1 cellular context compared by ENCODE assay signal in genomic region chr5:134964359-134965270, GRCh38.
TF ChIP-seq lines count a peak whose summit lies in the region.

No MANE protein-coding gene starts in this region.

TF ChIP-seq in HepG2, 621 proteins besides CTCF, POLR2A, EP300 and RAD21 (continued from another document and continues in another):
- TF ChIP-seq REST (IDR thresholded peaks at IDR 0.05; ENCODE audit: borderline replicate concordance in 1 of 2, low read depth in 1 of 2, low read length in 2 of 2), result 0 out of 4 replicates have a peak, but pooled peaks of 1 of the 2 experiments have one; percentile 11
- TF ChIP-seq PHF5A (CRISPR knock-in tag; IDR thresholded peaks at IDR 0.05; ENCODE audit: low read depth, unreplicated experiment), result no peak
- TF ChIP-seq TMF1 (CRISPR knock-in tag; IDR thresholded peaks at IDR 0.05; ENCODE audit: low read depth), result no peak
- TF ChIP-seq MIER3 (CRISPR knock-in tag; IDR thresholded peaks at IDR 0.05; ENCODE audit: borderline replicate concordance), result no peak
- no peak for TF ChIP-seq KDM2A (CRISPR knock-in tag; IDR thresholded peaks at IDR 0.05; ENCODE audit: borderline replicate concordance, low read depth)
- no peak for TF ChIP-seq ZNF496 (CRISPR knock-in tag; IDR thresholded peaks at IDR 0.05; ENCODE audit: insufficient replicate concordance)
- no peak for TF ChIP-seq IRF9 (CRISPR knock-in tag; IDR thresholded peaks at IDR 0.05; ENCODE audit: borderline replicate concordance)
- no peak for TF ChIP-seq PCBP2 (optimal IDR thresholded peaks at IDR 0.05; ENCODE audit: low read depth, low read length, poor library complexity, severe bottlenecking)
- no peak for TF ChIP-seq NBN (conservative IDR thresholded peaks at IDR 0.05)
- TF ChIP-seq ZNF768 (CRISPR knock-in tag; IDR thresholded peaks at IDR 0.05), result no peak
- TF ChIP-seq RFX1 (IDR thresholded peaks at IDR 0.05), result no peak
- no peak for TF ChIP-seq ZFY (CRISPR knock-in tag; IDR thresholded peaks at IDR 0.05)
- TF ChIP-seq TBX2 (CRISPR knock-in tag; IDR thresholded peaks at IDR 0.05; ENCODE audit: borderline replicate concordance), result 0 out of 2 replicates have a peak, but pooled peaks have one; percentile 33
- peak; percentile 64; the same call in 1 of the 2 replicates for TF ChIP-seq GATAD2A (CRISPR knock-in tag; IDR thresholded peaks at IDR 0.05)
- no peak for TF ChIP-seq DNMT3B (CRISPR knock-in tag; conservative IDR thresholded peaks at IDR 0.05)
- TF ChIP-seq SOX13 (IDR thresholded peaks at IDR 0.05), result peak; percentile 51; the same call in 1 of the 2 replicates
- peak in 1 of 2 experiments; percentile 80; a peak in 2 of 4 replicates for TF ChIP-seq SOX13 (CRISPR knock-in tag; conservative IDR thresholded peaks at IDR 0.05 in 1 of 2, IDR thresholded peaks at IDR 0.05 in 1 of 2)
- TF ChIP-seq FOXP4 (CRISPR knock-in tag; IDR thresholded peaks at IDR 0.05), result peak; percentile 55; the same call in 1 of the 2 replicates
- TF ChIP-seq SOX6 (IDR thresholded peaks at IDR 0.05), result no peak
- TF ChIP-seq SOX6 (CRISPR knock-in tag; IDR thresholded peaks at IDR 0.05), result peak; percentile 83
- no peak for TF ChIP-seq ZNF224 (CRISPR knock-in tag; IDR thresholded peaks at IDR 0.05)
- TF ChIP-seq ZNF547 (CRISPR knock-in tag; IDR thresholded peaks at IDR 0.05), result no peak
- TF ChIP-seq MZF1 (CRISPR knock-in tag; IDR thresholded peaks at IDR 0.05; ENCODE audit: borderline replicate concordance), result no peak
- no peak for TF ChIP-seq FOXO4 (CRISPR knock-in tag; conservative IDR thresholded peaks at IDR 0.05)
- TF ChIP-seq ZNF781 (CRISPR knock-in tag; IDR thresholded peaks at IDR 0.05; ENCODE audit: borderline replicate concordance, not compliant biosample characterization), result peak; percentile 15
- TF ChIP-seq ZFP37 (CRISPR knock-in tag; IDR thresholded peaks at IDR 0.05; ENCODE audit: borderline replicate concordance), result no peak
- peak; percentile 90 for TF ChIP-seq HMG20B (CRISPR knock-in tag; conservative IDR thresholded peaks at IDR 0.05)
- peak; percentile 64 for TF ChIP-seq NFIC (IDR thresholded peaks at IDR 0.05; ENCODE audit: low read length)
- peak; percentile 65; the same call in 1 of the 2 replicates for TF ChIP-seq FOXA3 (CRISPR knock-in tag; IDR thresholded peaks at IDR 0.05)
- TF ChIP-seq CC2D1A (CRISPR knock-in tag; IDR thresholded peaks at IDR 0.05), result no peak
- TF ChIP-seq ZSCAN5A (CRISPR knock-in tag; IDR thresholded peaks at IDR 0.05; ENCODE audit: borderline replicate concordance), result no peak
- TF ChIP-seq ZNF296 (CRISPR knock-in tag; conservative IDR thresholded peaks at IDR 0.05), result no peak
- no peak for TF ChIP-seq BORCS8-MEF2B (CRISPR knock-in tag; IDR thresholded peaks at IDR 0.05)
- no peak for TF ChIP-seq ZBTB1 (CRISPR knock-in tag; IDR thresholded peaks at IDR 0.05; ENCODE audit: borderline replicate concordance)
- no peak for TF ChIP-seq THAP8 (CRISPR knock-in tag; IDR thresholded peaks at IDR 0.05; ENCODE audit: borderline replicate concordance)
- no peak for TF ChIP-seq KIAA2018 (CRISPR knock-in tag; IDR thresholded peaks at IDR 0.05; ENCODE audit: borderline replicate concordance)
- TF ChIP-seq SNAPC5 (CRISPR knock-in tag; IDR thresholded peaks at IDR 0.05; ENCODE audit: borderline replicate concordance), result no peak
- TF ChIP-seq XRCC5 (optimal IDR thresholded peaks at IDR 0.05; ENCODE audit: low read length), result no peak
- no peak for TF ChIP-seq SIX4 (CRISPR knock-in tag; IDR thresholded peaks at IDR 0.05)
- no peak for TF ChIP-seq NONO (IDR thresholded peaks at IDR 0.05)
- 0 out of 2 replicates have a peak, but pooled peaks have one; percentile 45 for TF ChIP-seq NONO (CRISPR knock-in tag; conservative IDR thresholded peaks at IDR 0.05)
- TF ChIP-seq GZF1 (CRISPR knock-in tag; IDR thresholded peaks at IDR 0.05), result no peak
- TF ChIP-seq ZNF572 (CRISPR knock-in tag; IDR thresholded peaks at IDR 0.05), result no peak
